Comparison of ENCODE assay signal across 32 cellular contexts in genomic region chr20:38208088-38208487, GRCh38. TPM values are rescaled to one million over a fixed set of nuclear protein-coding genes. Genes with fewer than 3 reads are reported as not detected.
A peak's percentile ranks its signal among the peaks of the same experiment; 100 is the strongest.
DNase-seq lines count a peak whose midpoint lies in the region; ATAC-seq and TF ChIP-seq lines count a peak whose summit lies in the region.
"Had no signal": no experiment of that assay in that cellular context is flagged by ENCODE, and none has a peak within 500 bp of the region (broad histone marks: within the 10 kb centered on the region; RNA-seq: fewer than 3 reads in every experiment).

No MANE protein-coding gene starts in this region.

- TF ChIP-seq CTCF in left ventricle myocardium inferior (IDR thresholded peaks at IDR 0.05; ENCODE audit: borderline replicate concordance) = no peak
- TF ChIP-seq CTCF in PC-9 (conservative IDR thresholded peaks at IDR 0.05) = no peak
- TF ChIP-seq CTCF in spleen (IDR thresholded peaks at IDR 0.05 in 8 of 11, conservative IDR thresholded peaks at IDR 0.05 in 3 of 11) = no peak

- H3K4me1 ChIP-seq in left ventricle myocardium inferior (peaks cover 41% of the 10 kb centered on the region), PC-9 (replicated peaks; ENCODE audit: insufficient read depth) (peaks cover 17% of the 10 kb centered on the region), spleen (peaks cover 0 to 9% (median 0%) of the 10 kb centered on the region in 6 donors)

- H3K4me2 ChIP-seq in PC-9 = peak overlapping the region; percentile 46
- H3K4me2 ChIP-seq: GM23338, KMS-11 had no signal

- no peak overlapping the region for H3K4me3 Mint-ChIP-seq in dendritic cell treated with granulocyte-macrophage colony-stimulating factor and Interleukin-4, amounts not matched to agents 40 ng/mL and 50 ng/mL, for 4 days
- H3K4me3 Mint-ChIP-seq: CD4-positive, alpha-beta memory T cell; GM23338; H9; IgD-negative memory B cell had no signal

- no peaks in the 10 kb centered on the region for H3K36me3 Mint-ChIP-seq in dendritic cell treated with granulocyte-macrophage colony-stimulating factor and Interleukin-4, amounts not matched to agents 40 ng/mL and 50 ng/mL, for 4 days (ENCODE audit: low read depth)
- H3K36me3 Mint-ChIP-seq: CD4-positive, alpha-beta memory T cell; IgD-negative memory B cell had no signal

- no TSS peak for BruUV-seq in PC-9 (replicated peaks; lab: Mats Ljungman, UMichigan)

- H2AFZ ChIP-seq in PC-9 = 0 out of 2 replicates have a peak overlapping the region, but pooled peaks have one; percentile 28
- H2AFZ ChIP-seq: GM23338 had no signal

- no peaks in the 10 kb centered on the region for H4K20me1 ChIP-seq in PC-9 (ENCODE audit: insufficient read depth)

- H3K27me3 ChIP-seq in left ventricle myocardium inferior (ENCODE audit: low read depth) = no peaks in the 10 kb centered on the region
- no peaks in the 10 kb centered on the region for H3K27me3 ChIP-seq in PC-9 (ENCODE audit: insufficient read depth, low read depth)
- no peaks in the 10 kb centered on the region for H3K27me3 ChIP-seq in spleen (replicated peaks in 1 of 7)

- H3K9me3 ChIP-seq in left ventricle myocardium inferior (replicated peaks) (peaks cover 16% of the 10 kb centered on the region), PC-9 (ENCODE audit: insufficient read depth, low read depth) (no peaks in the 10 kb centered on the region), spleen (no peaks in the 10 kb centered on the region)

- no peak for TF ChIP-seq POLR2A in spleen (IDR thresholded peaks at IDR 0.05)

- no peak for ATAC-seq in Right ventricle myocardium inferior
- ATAC-seq in HG02571 (IDR thresholded peaks at IDR 0.05; ENCODE audit: unreplicated experiment) = no peak
- ATAC-seq: GM12878, GM23338, PC-3 had no signal

- H3K27ac Mint-ChIP-seq in dendritic cell treated with granulocyte-macrophage colony-stimulating factor and Interleukin-4, amounts not matched to agents 40 ng/mL and 50 ng/mL, for 4 days = peak overlapping the region; percentile 20
- H3K27ac Mint-ChIP-seq: GM23338, H9, IgD-negative memory B cell had no signal

- H3K79me2 ChIP-seq in PC-9 (ENCODE audit: low read depth) = no peaks in the 10 kb centered on the region

- peaks cover 8% of the 10 kb centered on the region; the same call in 1 of the 2 replicates for H3F3A ChIP-seq in PC-9 (ENCODE audit: insufficient read depth, low read depth)

- H3K9me3 Mint-ChIP-seq in dendritic cell treated with granulocyte-macrophage colony-stimulating factor and Interleukin-4, amounts not matched to agents 40 ng/mL and 50 ng/mL, for 4 days = no peaks in the 10 kb centered on the region
- H3K9me3 Mint-ChIP-seq: CD4-positive, alpha-beta memory T cell; H9; IgD-negative memory B cell had no signal

- no peak for DNase-seq in left ventricle myocardium inferior
- DNase-seq in Right ventricle myocardium inferior (ENCODE audit: missing footprints) = no peak
- DNase-seq in PC-9 = no peak
- DNase-seq in spleen = peak; percentile 3
- DNase-seq in activated CD8-positive, alpha-beta memory T cell treated with anti-CD3 and anti-CD28 coated beads, Interleukin-2, amount 50 U/mL, for 48 hours = no peak
- DNase-seq in RKO (ENCODE audit: low spot score) = no peak
- DNase-seq: C1 segment of cervical spinal cord; CD4-positive, alpha-beta memory T cell; COR-L47; DMS79; EL; GDM1; H9; MM.1S; NCI-H1048; NCI-H1417; NCI-H1694; NCI-H2029 treated with DMSO at 0.1 percent for 48 hours; NCI-H446 treated with DMSO at 0.1 percent for 48 hours; NCI-H82; NK-92 treated with Interleukin-12 subunit alpha and Interleukin-12 subunit beta, amount 100 ng/mL, for 24 hours; PC-3; RPMI8226; SIG-M5 had no signal

- no peaks in the 10 kb centered on the region for H3K9me2 ChIP-seq in PC-9 (ENCODE audit: insufficient read depth)

- peaks cover 55% of the 10 kb centered on the region for H3K4me1 Mint-ChIP-seq in dendritic cell treated with granulocyte-macrophage colony-stimulating factor and Interleukin-4, amounts not matched to agents 40 ng/mL and 50 ng/mL, for 4 days (ENCODE audit: low read depth)
- H3K4me1 Mint-ChIP-seq: CD4-positive, alpha-beta memory T cell had no signal

- intact Hi-C loops in left ventricle myocardium inferior (cut with micrococcal nuclease) (no loop called here), Right ventricle myocardium inferior (cut with DNase I) (no loop called here), PC-9 (cut with micrococcal nuclease; ENCODE audit: unreplicated experiment) (no loop called here), spleen (cut with DNase I; ENCODE audit: low total_unique reads) (no loop called here)
- intact Hi-C loops in dendritic cell treated with granulocyte-macrophage colony-stimulating factor and Interleukin-4, amounts not matched to agents 40 ng/mL and 50 ng/mL, for 4 days (cut with micrococcal nuclease) = no loop called here

- H3K27ac ChIP-seq in left ventricle myocardium inferior (replicated peaks) = peak overlapping the region; percentile 79
- H3K27ac ChIP-seq in PC-9 = peak overlapping the region; percentile 9; the same call in 1 of the 2 replicates
- no peak overlapping the region for H3K27ac ChIP-seq in spleen
- H3K27ac ChIP-seq: KMS-11, SK-N-MC had no signal

- POLR2A ChIA-PET in PC-9 (lab: Charles Lee; ENCODE audit: unreplicated experiment) = no interaction called here

- no peaks in the 10 kb centered on the region for H3K36me3 ChIP-seq in left ventricle myocardium inferior
- H3K36me3 ChIP-seq in PC-9 (ENCODE audit: low read depth) = no peaks in the 10 kb centered on the region
- H3K36me3 ChIP-seq in spleen = no peaks in the 10 kb centered on the region

- 83 to 89% (median 87%) methylated on average over 1 of the region's 1 CpG for WGBS in spleen, 5 donors

- H3K27me3 Mint-ChIP-seq in dendritic cell treated with granulocyte-macrophage colony-stimulating factor and Interleukin-4, amounts not matched to agents 40 ng/mL and 50 ng/mL, for 4 days = peaks cover 10% of the 10 kb centered on the region

- CTCF ChIA-PET in PC-9 (lab: Charles Lee) = no interaction called here

- no peak overlapping the region for H3K4me3 ChIP-seq in left ventricle myocardium inferior
- no peak overlapping the region for H3K4me3 ChIP-seq in PC-9
- no peak overlapping the region for H3K4me3 ChIP-seq in spleen
- H3K4me3 ChIP-seq: GM12878, GM23338, SK-N-MC had no signal

RNA-seq across cellular contexts. Expression of gene TGM2, which starts 43.0 kb away (rescaled TPM):
- 846 TPM for total RNA-seq in left ventricle myocardium inferior
- 581 TPM for total RNA-seq in Right ventricle myocardium inferior
- 286 and 333 TPM in 2 replicates for total RNA-seq in PC-9 (2021)
- total RNA-seq in spleen = 100 to 1,000 TPM in 1 of 7 donors, 10 to 100 TPM in 6; 60.2 to 167 (median 87.6) TPM
- polyA plus RNA-seq in spleen = 10 to 100 TPM in 2 of 3 donors, 1 to 10 TPM in 1; 9.3 to 35.3 (median 19.8) TPM

RNA-seq across cellular contexts. Expression of gene KIAA1755, which starts 52.4 kb away (rescaled TPM):
- total RNA-seq in left ventricle myocardium inferior (7.1 TPM), Right ventricle myocardium inferior (7.9 TPM), PC-9 (2021) (0.22 and 0.30 TPM in 2 replicates), spleen (1 to 10 TPM in 6 of 7 donors, under 1 TPM in 1; 0.51 to 5.3 (median 3.5) TPM)
- polyA plus RNA-seq in spleen = 1 to 10 TPM; 4.6 to 7.3 (median 4.8) TPM
- total RNA-seq: A673; CD4-positive, alpha-beta memory T cell; GM12878 had no signal
- polyA plus RNA-seq: CD4-positive, alpha-beta memory T cell; GM12878; GM23338; IgD-negative memory B cell had no signal

Comparison
In these comparisons a context has a peak if more than half of its experiments do, and no peak if none do; other contexts are left out.
1. H3K27ac ChIP-seq: peak in left ventricle myocardium inferior (single experiment) and PC-9 (single experiment); none in spleen (0 of 8).